In the genomic region with DNA sequence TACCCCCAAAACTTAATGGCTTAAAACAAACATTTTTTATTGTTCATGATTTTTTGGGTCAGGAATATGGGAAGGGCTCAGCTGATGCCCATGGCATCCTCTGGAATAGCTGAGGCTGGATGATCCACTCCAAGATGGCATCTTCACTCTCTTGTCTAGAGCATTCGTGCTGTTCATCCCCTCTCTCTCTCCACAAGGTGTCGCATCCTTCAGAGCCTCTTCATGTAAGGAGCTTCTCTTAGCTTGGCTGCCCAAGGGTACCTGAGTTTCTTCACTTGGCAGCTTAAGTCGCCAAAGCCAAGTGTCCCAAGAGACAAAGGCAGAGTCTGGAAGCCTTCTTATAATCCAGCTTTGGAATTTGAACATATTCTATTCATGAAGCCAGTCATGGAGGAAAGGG, we compare ENCODE assay signal across 9 cellular contexts.
DNase-seq lines count a peak whose midpoint lies in the region; ATAC-seq and TF ChIP-seq lines count a peak whose summit lies in the region.
"Had no signal": no experiment of that assay in that cellular context is flagged by ENCODE, and none has a peak within 500 bp of the region (broad histone marks: within the 10 kb centered on the region; RNA-seq: fewer than 3 reads in every experiment).

No MANE protein-coding gene starts in this region.

- no peaks in the 10 kb centered on the region for H3K9me3 Mint-ChIP-seq in endothelial cell (ENCODE audit: unreplicated experiment)

- H3K36me3 ChIP-seq in BE2C = no peaks in the 10 kb centered on the region
- H3K36me3 ChIP-seq in heart right ventricle = no peaks in the 10 kb centered on the region

- H3K4me1 ChIP-seq in BE2C = no peaks in the 10 kb centered on the region
- H3K4me1 ChIP-seq in heart right ventricle = no peaks in the 10 kb centered on the region

- no peak overlapping the region for H3K27ac Mint-ChIP-seq in endothelial cell (ENCODE audit: unreplicated experiment)

- peaks cover 6% of the 10 kb centered on the region for H3K36me3 Mint-ChIP-seq in endothelial cell (ENCODE audit: low read depth, unreplicated experiment)

- H3K27ac ChIP-seq in heart right ventricle = no peak overlapping the region

- H3K4me3 ChIP-seq in BE2C (ENCODE audit: low read depth, low read length) (no peak overlapping the region), heart right ventricle (no peak overlapping the region)

- intact Hi-C loops in heart right ventricle (cut with DNase I) = no loop called here

- ATAC-seq in GM19324 (IDR thresholded peaks at IDR 0.05; ENCODE audit: low FRiP score, unreplicated experiment) = peak; percentile 88
- ATAC-seq in heart right ventricle = no peak

- H3K27me3 ChIP-seq in BE2C = no peaks in the 10 kb centered on the region
- no peaks in the 10 kb centered on the region for H3K27me3 ChIP-seq in heart right ventricle

- no peak overlapping the region for H3K4me3 Mint-ChIP-seq in endothelial cell (ENCODE audit: unreplicated experiment)

- H3K4me1 Mint-ChIP-seq in endothelial cell (ENCODE audit: unreplicated experiment) = no peaks in the 10 kb centered on the region

- peaks cover 1% of the 10 kb centered on the region for H3K27me3 Mint-ChIP-seq in endothelial cell (ENCODE audit: unreplicated experiment)

- no peaks in the 10 kb centered on the region; the same call in 1 of the 2 replicates for H3K9me3 ChIP-seq in BE2C
- H3K9me3 ChIP-seq in heart right ventricle = no peaks in the 10 kb centered on the region

- peak; percentile 8 for DNase-seq in BE2C
- peak; percentile 35 for DNase-seq in LoVo (ENCODE audit: low spot score)
- peak; percentile 22 for DNase-seq in fibroblast of gingiva (ENCODE audit: low read depth)
- DNase-seq in NCI-H1694 treated with DMSO at 0.1 percent for 48 hours (lab: John Stamatoyannopoulos, UW) = no peak
- DNase-seq in endothelial cell (ENCODE audit: low spot score) = no peak
- DNase-seq in heart right ventricle = no peak
- no peak for DNase-seq in cerebellum (ENCODE audit: low spot score)
- DNase-seq: activated CD8-positive, alpha-beta memory T cell treated with anti-CD3 and anti-CD28 coated beads, Interleukin-2, amount 50 U/mL, for 4 hours had no signal

- 51 to 55% methylated on average over 3 of the region's 3 CpGs for WGBS in heart right ventricle, 2 donors

- TF ChIP-seq CTCF in BE2C (IDR thresholded peaks at IDR 0.05; ENCODE audit: low read depth, low read length) = peak; percentile 51
- no peak for TF ChIP-seq CTCF in endothelial cell (IDR thresholded peaks at IDR 0.05; ENCODE audit: unreplicated experiment)
- TF ChIP-seq CTCF in heart right ventricle (IDR thresholded peaks at IDR 0.05) = no peak

Comparison
In these comparisons a context has a peak if more than half of its experiments do, and no peak if none do; other contexts are left out.
1. DNase-seq: peak in BE2C (single experiment), LoVo (single experiment) and fibroblast of gingiva (single experiment); none in NCI-H1694 treated with DMSO at 0.1 percent for 48 hours (single experiment), endothelial cell (single experiment), heart right ventricle (0 of 2) and cerebellum (single experiment).